ENCODE assay signal across 1 cellular context in genomic region chr10:53422223-53422888, GRCh38.
TF ChIP-seq lines count a peak whose summit lies in the region.

No MANE protein-coding gene starts in this region.

TF ChIP-seq in WTC11, 78 proteins besides CTCF, POLR2A, EP300 and RAD21 (continued from another document):
- no peak for TF ChIP-seq FOXK1 (CRISPR knock-in tag; IDR thresholded peaks at IDR 0.05)
- no peak for TF ChIP-seq STAT6 (CRISPR knock-in tag; conservative IDR thresholded peaks at IDR 0.05; ENCODE audit: low read depth)
- TF ChIP-seq IRF2 (CRISPR knock-in tag; IDR thresholded peaks at IDR 0.05; ENCODE audit: borderline replicate concordance, low read depth): no peak
- no peak for TF ChIP-seq ATF6 (CRISPR knock-in tag; IDR thresholded peaks at IDR 0.05)
- TF ChIP-seq ERG (CRISPR knock-in tag; IDR thresholded peaks at IDR 0.05): no peak
- TF ChIP-seq OVOL2 (CRISPR knock-in tag; IDR thresholded peaks at IDR 0.05; ENCODE audit: borderline replicate concordance): no peak
- TF ChIP-seq FOXP4 (CRISPR knock-in tag; IDR thresholded peaks at IDR 0.05): no peak
